In genomic region chr9:33040792-33041458, GRCh38 we compare ENCODE assay signal across 17 cellular contexts.
"Had no signal": no experiment of that assay in that cellular context is flagged by ENCODE, and none has a peak within 500 bp of the region (broad histone marks: within the 10 kb centered on the region; RNA-seq: fewer than 3 reads in every experiment).

No MANE protein-coding gene starts in this region.

- H3K9me3 Mint-ChIP-seq: activated naive CD4-positive, alpha-beta T cell treated with anti-CD3 and anti-CD28 coated beads, Interleukin-2, amount 50 U/mL, for 72 hours; endodermal cell had no signal

- H3K9ac ChIP-seq: parathyroid adenoma had no signal

- ATAC-seq: activated CD4-positive, CD25-positive, alpha-beta regulatory T cell treated with anti-CD3 and anti-CD28 coated beads, Interleukin-2, amount 50 U/mL, for 24 hours; activated naive CD4-positive, alpha-beta T cell treated with anti-CD3 and anti-CD28 coated beads, Interleukin-2, amount 50 U/mL, for 72 hours; upper lobe of right lung had no signal

- H3K79me2 ChIP-seq: parathyroid adenoma had no signal

- H3K27ac ChIP-seq: parathyroid adenoma, upper lobe of right lung had no signal

- H3K27ac Mint-ChIP-seq: activated naive CD4-positive, alpha-beta T cell treated with anti-CD3 and anti-CD28 coated beads, Interleukin-2, amount 50 U/mL, for 72 hours; endodermal cell had no signal

- H3K4me1 ChIP-seq: parathyroid adenoma had no signal

- H3K4me3 Mint-ChIP-seq: endodermal cell had no signal

- H3K27me3 ChIP-seq: dorsolateral prefrontal cortex, upper lobe of right lung had no signal

- H3K4me3 ChIP-seq: dorsolateral prefrontal cortex, upper lobe of right lung had no signal

- DNase-seq: activated CD8-positive, alpha-beta memory T cell treated with anti-CD3 and anti-CD28 coated beads for 24 hours; activated CD8-positive, alpha-beta memory T cell treated with anti-CD3 and anti-CD28 coated beads, Interleukin-2, amount 50 U/mL, for 48 hours; activated gamma-delta T cell; amniotic stem cell; dorsolateral prefrontal cortex; endodermal cell; foreskin melanocyte; glutamatergic neuron; hippocampal formation; islet precursor cell; midbrain; stimulated activated CD8-positive, alpha-beta memory T cell treated with anti-CD3 and anti-CD28 coated beads, Interleukin-4, amount 100 ng/mL, for 48 hours; stimulated activated naive CD4-positive, alpha-beta T cell; upper lobe of right lung had no signal

- H2AFZ ChIP-seq: parathyroid adenoma had no signal

- H3K9me3 ChIP-seq: upper lobe of right lung had no signal
